12 cellular contexts compared by ENCODE assay signal in the genomic region with DNA sequence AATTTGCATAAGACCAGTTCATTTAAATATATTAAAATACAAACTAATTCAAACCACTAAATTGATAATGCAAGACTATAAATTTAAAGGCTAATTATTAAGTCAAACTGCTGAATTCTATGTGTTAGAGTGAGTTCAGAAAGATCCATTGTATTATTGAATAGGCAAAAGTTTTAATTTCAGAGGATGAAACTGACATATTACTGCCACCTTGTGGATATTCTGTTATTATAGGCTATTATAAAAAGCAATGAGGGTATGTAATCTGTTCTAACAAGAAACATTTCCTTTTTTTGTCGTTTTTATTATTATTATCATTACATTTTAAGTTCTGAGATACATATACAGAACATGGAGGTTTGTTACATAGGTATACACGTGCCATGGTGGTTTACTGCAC. TPM values are rescaled to one million over a fixed set of nuclear protein-coding genes. Genes with fewer than 3 reads are reported as not detected.
DNase-seq lines count a peak whose midpoint lies in the region; ATAC-seq, FAIRE-seq and TF ChIP-seq lines count a peak whose summit lies in the region.
"Had no signal": no experiment of that assay in that cellular context is flagged by ENCODE, and none has a peak within 500 bp of the region (broad histone marks: within the 10 kb centered on the region; RNA-seq: fewer than 3 reads in every experiment).

No MANE protein-coding gene starts in this region.

- H3K4me1 Mint-ChIP-seq in activated naive CD8-positive, alpha-beta T cell treated with anti-CD3 and anti-CD28 coated beads, Interleukin-2, amount 50 U/mL, for 24 hours, result no peaks in the 10 kb centered on the region

- H2AFZ ChIP-seq in osteoblast (ENCODE audit: low read length), result no peak overlapping the region

- no peaks in the 10 kb centered on the region for H3K9me3 ChIP-seq in osteoblast (ENCODE audit: low read depth, low read length)

- H3K36me3 ChIP-seq in bronchial epithelial cell (ENCODE audit: control insufficient read depth, insufficient read depth, low read length) (no peaks in the 10 kb centered on the region), osteoblast (ENCODE audit: insufficient read depth, low read length) (no peaks in the 10 kb centered on the region)

- ATAC-seq in activated naive CD8-positive, alpha-beta T cell treated with anti-CD3 and anti-CD28 coated beads, Interleukin-2, amount 50 U/mL, for 24 hours, result no peak

- H3K4me3 ChIP-seq in LNCaP clone FGC (ENCODE audit: low read depth, low read length) (no peak overlapping the region), bronchial epithelial cell (ENCODE audit: low read depth, low read length) (no peak overlapping the region), osteoblast (ENCODE audit: insufficient read depth, low read length) (no peak overlapping the region)

- DNase-seq in DMS153 treated with DMSO at 0.1 percent for 48 hours (lab: John Stamatoyannopoulos, UW; ENCODE audit: unreplicated experiment) (peak; percentile 4), DMS153 (lab: John Stamatoyannopoulos, UW) (no peak), LNCaP clone FGC (ENCODE audit: low read depth) (no peak), bronchial epithelial cell (ENCODE audit: low read depth) (no peak), osteoblast (ENCODE audit: insufficient read length, low spot score, missing footprints) (no peak), HTR-8/SVneo (ENCODE audit: insufficient read length, low spot score) (no peak), NOMO-1 treated with dmso at 0.1 percent for 144 hours (lab: John Stamatoyannopoulos, UW; ENCODE audit: unreplicated experiment) (no peak)
- no peak for DNase-seq in activated naive CD8-positive, alpha-beta T cell treated with anti-CD3 and anti-CD28 coated beads, Interleukin-2, amount 50 U/mL, for 24 hours
- DNase-seq: cerebellar nuclear complex, NCI-H2029 treated with DMSO at 0.1 percent for 48 hours had no signal

- no peak overlapping the region for H3K27ac ChIP-seq in osteoblast (ENCODE audit: low read depth, low read length)

- no peak overlapping the region for H3K4me3 Mint-ChIP-seq in activated naive CD8-positive, alpha-beta T cell treated with anti-CD3 and anti-CD28 coated beads, Interleukin-2, amount 50 U/mL, for 24 hours

- no peak for FAIRE-seq in bronchial epithelial cell (lab: Jason Lieb, UNC)
- FAIRE-seq in HTR-8/SVneo (lab: Jason Lieb, UNC), result no peak
- FAIRE-seq: keratinocyte had no signal

- peak; percentile 25; the same call in 1 of the 2 replicates for TF ChIP-seq CTCF in LNCaP clone FGC (IDR thresholded peaks at IDR 0.05; ENCODE audit: control insufficient read depth, extremely low read depth, insufficient read depth)
- TF ChIP-seq CTCF in bronchial epithelial cell (IDR thresholded peaks at IDR 0.05; ENCODE audit: insufficient read depth, low read length, severe bottlenecking), result peak; percentile 7
- TF ChIP-seq CTCF in osteoblast (IDR thresholded peaks at IDR 0.05; ENCODE audit: extremely low read depth, low read depth, low read length), result peak; percentile 33

- peaks cover 4% of the 10 kb centered on the region for H3K27me3 Mint-ChIP-seq in activated naive CD8-positive, alpha-beta T cell treated with anti-CD3 and anti-CD28 coated beads, Interleukin-2, amount 50 U/mL, for 24 hours

- H3K36me3 Mint-ChIP-seq in activated naive CD8-positive, alpha-beta T cell treated with anti-CD3 and anti-CD28 coated beads, Interleukin-2, amount 50 U/mL, for 24 hours (ENCODE audit: low read depth), result no peaks in the 10 kb centered on the region

- H3K27ac Mint-ChIP-seq in activated naive CD8-positive, alpha-beta T cell treated with anti-CD3 and anti-CD28 coated beads, Interleukin-2, amount 50 U/mL, for 24 hours, result no peak overlapping the region

- no peaks in the 10 kb centered on the region for H4K20me1 ChIP-seq in osteoblast (ENCODE audit: insufficient read depth, low read length)

- H3K79me2 ChIP-seq in osteoblast (ENCODE audit: insufficient read depth, low read length), result no peaks in the 10 kb centered on the region

- H3K4me1 ChIP-seq in osteoblast (ENCODE audit: insufficient read depth, low read length), result no peaks in the 10 kb centered on the region

- H3K9me3 Mint-ChIP-seq in activated naive CD8-positive, alpha-beta T cell treated with anti-CD3 and anti-CD28 coated beads, Interleukin-2, amount 50 U/mL, for 24 hours, result no peaks in the 10 kb centered on the region

- H3K27me3 ChIP-seq in bronchial epithelial cell (ENCODE audit: control insufficient read depth, insufficient read depth, low read length) (no peaks in the 10 kb centered on the region), osteoblast (ENCODE audit: insufficient read depth, low read length) (no peaks in the 10 kb centered on the region)

- H3K4me2 ChIP-seq in osteoblast (ENCODE audit: insufficient read depth, low read length), result no peak overlapping the region

RNA-seq across cellular contexts. Expression of gene NAALAD2, which starts 20.9 kb away (rescaled TPM):
- total RNA-seq in bronchial epithelial cell, result not detected in 2 replicates
- 0.59 and 1.8 TPM in 2 replicates for total RNA-seq in osteoblast

RNA-seq across cellular contexts. Expression of gene UBTFL1, which starts 27.8 kb away (rescaled TPM):
- total RNA-seq in bronchial epithelial cell (not detected in 2 replicates), osteoblast (not detected in 2 replicates)
- total RNA-seq: ureter had no signal
